In genomic region chr16:11533588-11533987, GRCh38 we compare ENCODE assay signal across 1 cellular context.
TF ChIP-seq lines count a peak whose summit lies in the region.

No MANE protein-coding gene starts in this region.

TF ChIP-seq in liver, 16 proteins besides CTCF, POLR2A, EP300 and RAD21 (continued from another document):
- no peak for TF ChIP-seq ZBTB33 (IDR thresholded peaks at IDR 0.05)
